ENCODE assay signal across 29 cellular contexts in the genomic region with DNA sequence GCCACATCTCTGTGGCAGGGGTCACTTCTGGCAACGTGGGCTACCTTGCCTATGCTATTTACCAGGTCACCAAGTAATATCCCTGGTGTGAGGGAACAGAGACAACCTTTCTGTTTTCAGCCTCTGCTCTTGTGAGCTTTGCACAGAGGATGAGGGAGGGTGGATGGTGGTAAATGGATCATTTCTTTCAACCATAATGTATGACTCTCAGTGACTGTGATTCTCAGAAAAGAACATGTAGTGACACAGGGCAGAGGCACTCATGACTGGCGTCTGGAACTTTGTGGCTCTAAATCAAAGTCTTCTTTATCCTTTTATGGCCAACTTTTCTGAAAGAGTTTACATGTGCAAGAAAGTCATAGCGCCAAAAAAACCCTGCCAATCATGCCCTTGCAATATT.
"Had no signal": no experiment of that assay in that cellular context is flagged by ENCODE, and none has a peak within 500 bp of the region (broad histone marks: within the 10 kb centered on the region; RNA-seq: fewer than 3 reads in every experiment).

No MANE protein-coding gene starts in this region.

- H3K9me3 ChIP-seq: ovary, right lobe of liver, sigmoid colon, testis, tibial artery, transverse colon, upper lobe of right lung, uterus had no signal

- H3K4me1 ChIP-seq: neural progenitor cell, parathyroid adenoma, psoas muscle, right lobe of liver, sigmoid colon, suprapubic skin, testis, tibial artery, transverse colon, upper lobe of right lung, uterus had no signal

- H3K36me3 Mint-ChIP-seq: natural killer cell; neural progenitor cell; stimulated activated memory B cell treated with anti-CD40 and anti-IgM and Interleukin-4, amounts not matched to agents 10 μg/mL and 1 μg/mL and 100 μg/mL, for 72 hours; type B pancreatic cell had no signal

- ATAC-seq: naive thymus-derived CD4-positive, alpha-beta T cell; natural killer cell; right lobe of liver; stimulated activated memory B cell treated with anti-CD40 and anti-IgM and Interleukin-4, amounts not matched to agents 10 μg/mL and 1 μg/mL and 100 μg/mL, for 72 hours; stimulated activated naive CD8-positive, alpha-beta T cell treated with anti-CD3 and anti-CD28 coated beads, Interleukin-15, amount 100 ng/mL, for 72 hours; stimulated activated naive CD8-positive, alpha-beta T cell treated with anti-CD3 and anti-CD28 coated beads, Interleukin-15, Interleukin-2, amounts not matched to agents 100 U/mL and 50 U/mL, for 24 hours; upper lobe of right lung had no signal

- H3K4me3 ChIP-seq: neural progenitor cell, ovary, psoas muscle, right lobe of liver, sigmoid colon, suprapubic skin, testis, tibial artery, transverse colon, upper lobe of right lung, uterus had no signal

- FAIRE-seq: small intestine had no signal

- H3K27ac Mint-ChIP-seq: naive thymus-derived CD4-positive, alpha-beta T cell; natural killer cell; nephron; neural progenitor cell; progenitor cell of endocrine pancreas; stimulated activated memory B cell treated with anti-CD40 and anti-IgM and Interleukin-4, amounts not matched to agents 10 μg/mL and 1 μg/mL and 100 μg/mL, for 72 hours; stimulated activated naive CD8-positive, alpha-beta T cell treated with anti-CD3 and anti-CD28 coated beads, Interleukin-15, amount 100 ng/mL, for 72 hours; type B pancreatic cell had no signal

- H3K36me3 ChIP-seq: neural progenitor cell, ovary, right lobe of liver, sigmoid colon, suprapubic skin, tibial artery, transverse colon, upper lobe of right lung, uterus had no signal

- DNase-seq: naive thymus-derived CD4-positive, alpha-beta T cell; natural killer cell; ovary; posterior cingulate gyrus; psoas muscle; right cardiac atrium; right lobe of liver; sigmoid colon; small intestine; stimulated activated CD4-positive, alpha-beta T cell treated with anti-CD3 and anti-CD28 coated beads, Interleukin-15, amount 100 ng/mL, for 24 hours; stimulated activated CD4-positive, alpha-beta T cell treated with anti-CD3 and anti-CD28 coated beads, Interleukin-2, amount 100 ng/mL, for 24 hours; stimulated activated CD4-positive, alpha-beta T cell treated with anti-CD3 and anti-CD28 coated beads, Interleukin-2, amount 100 ng/mL, for 48 hours; stimulated activated CD4-positive, alpha-beta T cell treated with anti-CD3 and anti-CD28 coated beads, Interleukin-4, amount 100 ng/mL, for 24 hours; stimulated activated naive CD4-positive, alpha-beta T cell; stimulated activated naive CD8-positive, alpha-beta T cell treated with anti-CD3 and anti-CD28 coated beads, Interleukin-15, amount 100 ng/mL, for 72 hours; stimulated activated naive CD8-positive, alpha-beta T cell treated with anti-CD3 and anti-CD28 coated beads, Interleukin-15, Interleukin-2, amounts not matched to agents 100 U/mL and 50 U/mL, for 24 hours; substantia nigra; testis; tibial artery; transverse colon; upper lobe of right lung; uterus had no signal

- H3K4me1 Mint-ChIP-seq: natural killer cell; nephron; neural progenitor cell; stimulated activated memory B cell treated with anti-CD40 and anti-IgM and Interleukin-4, amounts not matched to agents 10 μg/mL and 1 μg/mL and 100 μg/mL, for 72 hours; stimulated activated naive CD8-positive, alpha-beta T cell treated with anti-CD3 and anti-CD28 coated beads, Interleukin-15, amount 100 ng/mL, for 72 hours had no signal

- H3K27me3 ChIP-seq: neural progenitor cell, ovary, right lobe of liver, sigmoid colon, testis, tibial artery, transverse colon, upper lobe of right lung, uterus had no signal

- H3K27ac ChIP-seq: neural progenitor cell, ovary, parathyroid adenoma, psoas muscle, right lobe of liver, sigmoid colon, suprapubic skin, testis, tibial artery, transverse colon, upper lobe of right lung, uterus had no signal

- H3K9me3 Mint-ChIP-seq: natural killer cell; neural progenitor cell; stimulated activated memory B cell treated with anti-CD40 and anti-IgM and Interleukin-4, amounts not matched to agents 10 μg/mL and 1 μg/mL and 100 μg/mL, for 72 hours had no signal

- H3K4me3 Mint-ChIP-seq: naive thymus-derived CD4-positive, alpha-beta T cell; natural killer cell; nephron; neural progenitor cell; stimulated activated memory B cell treated with anti-CD40 and anti-IgM and Interleukin-4, amounts not matched to agents 10 μg/mL and 1 μg/mL and 100 μg/mL, for 72 hours; stimulated activated naive CD8-positive, alpha-beta T cell treated with anti-CD3 and anti-CD28 coated beads, Interleukin-15, amount 100 ng/mL, for 72 hours; type B pancreatic cell had no signal
